In genomic region chr17:27879987-27880608, GRCh38 we compare ENCODE assay signal across 8 cellular contexts. TPM values are rescaled to one million over a fixed set of nuclear protein-coding genes. Genes with fewer than 3 reads are reported as not detected.
DNase-seq lines count a peak whose midpoint lies in the region; ATAC-seq and TF ChIP-seq lines count a peak whose summit lies in the region.

No MANE protein-coding gene starts in this region.

- no peaks in the 10 kb centered on the region for H3K4me1 Mint-ChIP-seq in Calu3 (ENCODE audit: low read depth, unreplicated experiment)

- CTCF ChIA-PET in Calu3 (lab: Charles Lee): interaction anchor here (0.5 to 4.9 kb wide), 10 partner anchors 13 to 429 kb away, joined by 3 to 65 read pairs (median 6); partner anchors contain the start of genes LYRM9 and NOS2

- H3K9me3 Mint-ChIP-seq in Calu3 (ENCODE audit: low read depth, unreplicated experiment): no peaks in the 10 kb centered on the region

- H3K36me3 ChIP-seq in HAP-1 (replicated peaks): no peaks in the 10 kb centered on the region
- H3K36me3 ChIP-seq in kidney epithelial cell (ENCODE audit: control insufficient read depth, insufficient read depth, low read length): no peaks in the 10 kb centered on the region

- TF ChIP-seq CTCF in Calu3 (IDR thresholded peaks at IDR 0.05; ENCODE audit: unreplicated experiment): peak; percentile 76
- TF ChIP-seq CTCF in kidney epithelial cell (IDR thresholded peaks at IDR 0.05; ENCODE audit: insufficient read depth, low read length, poor library complexity, severe bottlenecking): peak; percentile 84

- no peaks in the 10 kb centered on the region for H3K27me3 ChIP-seq in HAP-1 (ENCODE audit: low read depth)
- no peaks in the 10 kb centered on the region for H3K27me3 ChIP-seq in kidney epithelial cell (ENCODE audit: control insufficient read depth, insufficient read depth, low read length)

- peak; percentile 80 for DNase-seq in Calu3
- DNase-seq in HAP-1 (ENCODE audit: low spot score in 2 of 2): peak; percentile 56 to 82
- peak; percentile 12 for DNase-seq in NCI-H2196 treated with DMSO at 0.1 percent for 48 hours (lab: John Stamatoyannopoulos, UW; ENCODE audit: unreplicated experiment)
- peak in 55 of 61 donors; percentile 5 to 75 (median 40) for DNase-seq in caudate nucleus (lab: John Stamatoyannopoulos, UW)
- no peak for DNase-seq in kidney epithelial cell (ENCODE audit: low read depth)
- peak; percentile 71 for DNase-seq in stimulated activated CD4-positive, alpha-beta T cell treated with anti-CD3 and anti-CD28 coated beads, Interleukin-4, amount 100 ng/mL, for 24 hours

- no peaks in the 10 kb centered on the region for H3K4me1 ChIP-seq in HAP-1

- no TSS peak for BruUV-seq in Calu3 (replicated peaks; lab: Mats Ljungman, UMichigan)

- no peak overlapping the region for H3K27ac ChIP-seq in caudate nucleus (ENCODE audit: low read depth, low read length)

- in situ Hi-C loops in HAP-1 (cut with MboI; ENCODE audit: low sequenced_read_pairs): loop anchor here (5.0 kb wide), 2 partner anchors 78 to 118 kb away; partner anchors contain the start of gene NOS2

- ATAC-seq in activated CD4-positive, CD25-positive, alpha-beta regulatory T cell treated with anti-CD3 and anti-CD28 coated beads, Interleukin-2, amount 50 U/mL, for 24 hours: peak; percentile 85
- no peak for ATAC-seq in HG03342 (IDR thresholded peaks at IDR 0.05; ENCODE audit: unreplicated experiment)

- intact Hi-C loops in Calu3 (cut with micrococcal nuclease; ENCODE audit: unreplicated experiment): loop anchor here (1.0 kb wide), 3 partner anchors 75 to 226 kb away; no protein-coding TSS in a partner anchor

- no peak overlapping the region for H3K27ac Mint-ChIP-seq in Calu3 (ENCODE audit: unreplicated experiment)

- H3K36me3 Mint-ChIP-seq in Calu3 (ENCODE audit: insufficient read depth, unreplicated experiment): no peaks in the 10 kb centered on the region

- H3K4me3 ChIP-seq in HAP-1: no peak overlapping the region
- H3K4me3 ChIP-seq in kidney epithelial cell (ENCODE audit: low read depth, low read length): no peak overlapping the region

- H3K9me3 ChIP-seq in HAP-1: no peaks in the 10 kb centered on the region

- peaks cover 32% of the 10 kb centered on the region for H3K27me3 Mint-ChIP-seq in Calu3 (ENCODE audit: unreplicated experiment)

- no peak overlapping the region for H3K4me3 Mint-ChIP-seq in Calu3 (ENCODE audit: low read depth, unreplicated experiment)

RNA-seq across cellular contexts. Expression of gene LYRM9, which starts 13.1 kb away (rescaled TPM):
- 1.5 and 1.7 TPM in 2 replicates for total RNA-seq in Calu3 (2022)
- 5.0 and 5.3 TPM in 2 replicates for total RNA-seq in kidney epithelial cell
